9 cellular contexts compared by ENCODE assay signal in the genomic region with DNA sequence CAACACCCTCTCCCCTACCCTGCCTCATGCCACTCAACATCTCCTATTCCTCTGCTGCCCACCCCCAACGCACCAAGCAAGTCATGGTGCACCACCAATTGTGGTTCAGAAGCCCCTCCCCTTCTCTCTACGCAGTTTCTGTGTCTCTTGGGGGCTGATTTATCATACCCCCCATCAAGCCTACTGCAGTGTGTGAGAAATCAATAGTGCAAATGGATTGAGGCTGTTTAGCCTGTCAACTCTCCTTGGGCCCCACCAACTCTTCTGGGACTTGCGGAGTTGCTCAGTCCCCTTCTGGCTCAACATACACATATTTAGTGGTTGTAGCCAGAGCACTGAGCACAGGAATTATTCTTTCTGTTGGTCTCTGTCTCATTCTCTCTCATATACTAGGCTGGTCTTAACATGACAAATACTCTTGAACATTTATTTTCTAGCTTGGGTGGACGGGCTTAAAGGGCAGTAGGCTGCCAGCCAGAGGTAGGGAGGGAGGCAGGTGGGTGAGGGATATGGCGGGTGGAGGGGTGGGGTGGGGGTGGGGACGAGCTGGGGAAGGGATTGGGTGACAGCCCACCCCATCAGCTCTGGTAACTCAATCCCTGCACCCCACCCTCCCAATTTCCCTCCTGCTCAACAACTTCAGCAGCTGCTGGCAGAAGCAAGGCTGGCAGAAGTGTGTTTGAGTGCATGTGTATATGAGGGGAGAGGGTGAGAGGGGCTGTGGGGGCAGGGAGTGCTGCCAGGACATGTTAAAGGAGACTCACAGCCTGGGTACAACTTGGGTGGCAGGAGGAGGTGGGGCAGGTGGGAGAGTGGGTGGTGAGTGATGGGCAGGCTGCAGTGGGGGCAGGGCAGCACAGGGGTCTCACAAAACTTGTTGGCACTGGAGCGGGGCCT. TPM values are rescaled to one million over a fixed set of nuclear protein-coding genes. Genes with fewer than 3 reads are reported as not detected.
DNase-seq lines count a peak whose midpoint lies in the region; ATAC-seq, FAIRE-seq and TF ChIP-seq lines count a peak whose summit lies in the region.
"Had no signal": no experiment of that assay in that cellular context is flagged by ENCODE, and none has a peak within 500 bp of the region (broad histone marks: within the 10 kb centered on the region; RNA-seq: fewer than 3 reads in every experiment).

No MANE protein-coding gene starts in this region.

- intact Hi-C loops in kidney (cut with DNase I) = no loop called here

- no peak for FAIRE-seq in kidney (lab: Jason Lieb, UNC)

- DNase-seq in activated naive CD8-positive, alpha-beta T cell treated with anti-CD3 and anti-CD28 coated beads, Interleukin-2, amount 10 ng/mL, durations not matched to agents 7 days and 5 days = no peak
- no peak for DNase-seq in activated naive CD8-positive, alpha-beta T cell treated with anti-CD3 and anti-CD28 coated beads, Interleukin-2, amount 50 U/mL, for 24 hours
- DNase-seq in RWPE1 (ENCODE audit: low spot score) (no peak), kidney (no peak), ureter (ENCODE audit: low spot score) (peak; percentile 39), globus pallidus (ENCODE audit: low spot score) (no peak)
- DNase-seq: NCI-H2227 treated with DMSO at 0.1 percent for 48 hours had no signal

- no peak overlapping the region for H3K4me3 Mint-ChIP-seq in activated naive CD8-positive, alpha-beta T cell treated with anti-CD3 and anti-CD28 coated beads, Interleukin-2, amount 10 ng/mL, durations not matched to agents 7 days and 5 days
- H3K4me3 Mint-ChIP-seq in activated naive CD8-positive, alpha-beta T cell treated with anti-CD3 and anti-CD28 coated beads, Interleukin-2, amount 50 U/mL, for 24 hours = no peak overlapping the region

- H3K4me1 Mint-ChIP-seq in activated naive CD8-positive, alpha-beta T cell treated with anti-CD3 and anti-CD28 coated beads, Interleukin-2, amount 10 ng/mL, durations not matched to agents 7 days and 5 days = peaks cover 73% of the 10 kb centered on the region
- peaks cover 37% of the 10 kb centered on the region for H3K4me1 Mint-ChIP-seq in activated naive CD8-positive, alpha-beta T cell treated with anti-CD3 and anti-CD28 coated beads, Interleukin-2, amount 50 U/mL, for 24 hours

- H3K9ac ChIP-seq in kidney (ENCODE audit: low read length in 2 of 2) = peak overlapping the region in 1 of 2 donors; percentile 17

- no peaks in the 10 kb centered on the region for H3K36me3 ChIP-seq in kidney (ENCODE audit: control insufficient read depth in 1 of 2, insufficient read depth in 2 of 2, low read length in 2 of 2)

- H3K27me3 Mint-ChIP-seq in activated naive CD8-positive, alpha-beta T cell treated with anti-CD3 and anti-CD28 coated beads, Interleukin-2, amount 10 ng/mL, durations not matched to agents 7 days and 5 days = no peaks in the 10 kb centered on the region
- peaks cover 2% of the 10 kb centered on the region for H3K27me3 Mint-ChIP-seq in activated naive CD8-positive, alpha-beta T cell treated with anti-CD3 and anti-CD28 coated beads, Interleukin-2, amount 50 U/mL, for 24 hours

- no peak for ATAC-seq in activated naive CD8-positive, alpha-beta T cell treated with anti-CD3 and anti-CD28 coated beads, Interleukin-2, amount 10 ng/mL, durations not matched to agents 7 days and 5 days (ENCODE audit: low read depth)
- ATAC-seq in activated naive CD8-positive, alpha-beta T cell treated with anti-CD3 and anti-CD28 coated beads, Interleukin-2, amount 50 U/mL, for 24 hours = no peak
- ATAC-seq in HG03095 (IDR thresholded peaks at IDR 0.05; ENCODE audit: unreplicated experiment) = no peak
- ATAC-seq in GM19328 (IDR thresholded peaks at IDR 0.05; ENCODE audit: unreplicated experiment) = no peak

- H3K9me3 ChIP-seq in kidney (ENCODE audit: control insufficient read depth in 1 of 2, low read length in 2 of 2) = no peaks in the 10 kb centered on the region

- peaks cover 2% of the 10 kb centered on the region for H3K36me3 Mint-ChIP-seq in activated naive CD8-positive, alpha-beta T cell treated with anti-CD3 and anti-CD28 coated beads, Interleukin-2, amount 10 ng/mL, durations not matched to agents 7 days and 5 days
- H3K36me3 Mint-ChIP-seq in activated naive CD8-positive, alpha-beta T cell treated with anti-CD3 and anti-CD28 coated beads, Interleukin-2, amount 50 U/mL, for 24 hours (ENCODE audit: low read depth) = no peaks in the 10 kb centered on the region

- H3K9me3 Mint-ChIP-seq in activated naive CD8-positive, alpha-beta T cell treated with anti-CD3 and anti-CD28 coated beads, Interleukin-2, amount 10 ng/mL, durations not matched to agents 7 days and 5 days = no peaks in the 10 kb centered on the region
- no peaks in the 10 kb centered on the region for H3K9me3 Mint-ChIP-seq in activated naive CD8-positive, alpha-beta T cell treated with anti-CD3 and anti-CD28 coated beads, Interleukin-2, amount 50 U/mL, for 24 hours

- POLR2A ChIA-PET in activated naive CD8-positive, alpha-beta T cell treated with anti-CD3 and anti-CD28 coated beads, Interleukin-2, amount 10 ng/mL, durations not matched to agents 7 days and 5 days (lab: Charles Lee) = interaction anchor here (0.7 to 1.4 kb wide), 3 partner anchors 9 to 174 kb away, joined by 3 read pairs; no protein-coding TSS in a partner anchor
- POLR2A ChIA-PET in RWPE1 (lab: Yijun Ruan, JAX; ENCODE audit: low non-redundant PET) = interaction anchor here (0.7 to 0.8 kb wide), 2 partner anchors 27 to 43 kb away, joined by 3 read pairs; no protein-coding TSS in a partner anchor

- peak overlapping the region; percentile 57 for H3K27ac Mint-ChIP-seq in activated naive CD8-positive, alpha-beta T cell treated with anti-CD3 and anti-CD28 coated beads, Interleukin-2, amount 10 ng/mL, durations not matched to agents 7 days and 5 days
- no peak overlapping the region for H3K27ac Mint-ChIP-seq in activated naive CD8-positive, alpha-beta T cell treated with anti-CD3 and anti-CD28 coated beads, Interleukin-2, amount 50 U/mL, for 24 hours

- H3K4me3 ChIP-seq in kidney (ENCODE audit: low read length in 2 of 2) = no peak overlapping the region

- H3K4me1 ChIP-seq in kidney (ENCODE audit: control insufficient read depth in 1 of 2, insufficient read depth in 1 of 2, low read depth in 1 of 2, low read length in 2 of 2) = peaks cover 52 to 73% of the 10 kb centered on the region in 2 donors

- H3K27ac ChIP-seq in RWPE1 (peak overlapping the region; percentile 99), kidney (ENCODE audit: low read depth in 2 of 2, low read length in 2 of 2) (peak overlapping the region; percentile 38 to 72)

- CTCF ChIA-PET in RWPE1 (lab: Yijun Ruan, JAX) = interaction anchor here (0.6 to 1.1 kb wide), 2 partner anchors 29 to 42 kb away, joined by 4 to 5 read pairs; no protein-coding TSS in a partner anchor

- TF ChIP-seq CTCF in RWPE1 (conservative IDR thresholded peaks at IDR 0.05; ENCODE audit: low read depth) = no peak
- TF ChIP-seq CTCF in kidney (IDR thresholded peaks at IDR 0.05; ENCODE audit: borderline replicate concordance, extremely low read depth, insufficient read depth) = no peak

RNA-seq across cellular contexts. Expression of gene RARA, which starts 4.9 kb away (rescaled TPM):
- 10 to 100 TPM; 51.7 to 53.6 TPM for total RNA-seq in activated naive CD8-positive, alpha-beta T cell treated with anti-CD3 and anti-CD28 coated beads, Interleukin-2, amount 10 ng/mL, durations not matched to agents 7 days and 5 days
- 45.7 TPM for total RNA-seq in kidney
- polyA plus RNA-seq in kidney (ENCODE audit: insufficient read depth, low read depth, low replicate concordance) = 22.5 TPM
- total RNA-seq in ureter = 34.9 TPM

RNA-seq across cellular contexts. Expression of gene CDC6, which starts 26.2 kb away (rescaled TPM):
- 10 to 100 TPM; 67.9 to 75.2 TPM for total RNA-seq in activated naive CD8-positive, alpha-beta T cell treated with anti-CD3 and anti-CD28 coated beads, Interleukin-2, amount 10 ng/mL, durations not matched to agents 7 days and 5 days
- total RNA-seq in kidney (1.7 TPM), ureter (3.1 TPM)
- polyA plus RNA-seq in kidney (ENCODE audit: insufficient read depth, low read depth, low replicate concordance) = 0.49 TPM

RNA-seq across cellular contexts. Expression of gene GJD3, which starts 50.6 kb away (rescaled TPM):
- total RNA-seq in activated naive CD8-positive, alpha-beta T cell treated with anti-CD3 and anti-CD28 coated beads, Interleukin-2, amount 10 ng/mL, durations not matched to agents 7 days and 5 days = under 1 TPM in 1 of 2 experiments, not detected in 1; 0.48 TPM
- total RNA-seq in kidney = 2.6 TPM
- not detected for polyA plus RNA-seq in kidney (ENCODE audit: insufficient read depth, low read depth, low replicate concordance)
- 2.0 TPM for total RNA-seq in ureter

Comparison
In these comparisons a context has a peak if more than half of its experiments do, and no peak if none do; other contexts are left out.
1. RNA of gene CDC6, which starts 26.2 kb away (total RNA-seq): 67.9 to 75.2 TPM in activated naive CD8-positive, alpha-beta T cell treated with anti-CD3 and anti-CD28 coated beads, Interleukin-2, amount 10 ng/mL, durations not matched to agents 7 days and 5 days; 3.1 TPM in ureter (single experiment) and 1.7 TPM in kidney (single experiment); every median in the first group is over 10 times any median in the second.